In the genomic region with DNA sequence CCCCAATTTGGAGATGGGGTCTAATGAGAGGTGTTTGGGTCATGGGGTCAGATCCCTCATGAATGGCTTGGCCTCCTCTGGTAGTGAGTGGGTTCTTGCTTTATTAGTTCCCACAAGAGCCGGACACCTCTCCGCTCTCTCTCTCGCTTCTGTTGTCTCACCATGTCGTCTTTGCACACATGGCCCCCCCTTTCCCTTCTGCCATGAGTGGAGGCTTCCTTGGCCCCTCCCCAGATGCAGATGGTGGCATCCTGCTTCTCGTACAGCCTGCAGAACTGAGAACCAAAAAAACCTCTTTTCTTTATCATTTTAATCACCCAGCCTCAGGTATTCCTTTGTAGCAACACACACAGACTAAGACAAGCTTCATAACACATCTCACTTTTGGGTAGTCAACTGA, we compare ENCODE assay signal across 18 cellular contexts. TPM values are rescaled to one million over a fixed set of nuclear protein-coding genes. Genes with fewer than 3 reads are reported as not detected.
A peak's percentile ranks its signal among the peaks of the same experiment; 100 is the strongest.
DNase-seq lines count a peak whose midpoint lies in the region; ATAC-seq and TF ChIP-seq lines count a peak whose summit lies in the region.
"Had no signal": no experiment of that assay in that cellular context is flagged by ENCODE, and none has a peak within 500 bp of the region (broad histone marks: within the 10 kb centered on the region; RNA-seq: fewer than 3 reads in every experiment).

No MANE protein-coding gene starts in this region.

- H3K36me3 ChIP-seq in Caco-2 (ENCODE audit: control insufficient read depth, insufficient read depth, low read length) (no peaks in the 10 kb centered on the region), Loucy (ENCODE audit: insufficient read depth, low read length) (no peaks in the 10 kb centered on the region), esophagus squamous epithelium (no peaks in the 10 kb centered on the region)
- H3K36me3 ChIP-seq: Peyer's patch had no signal

- H3K36me3 Mint-ChIP-seq in Caco-2 (ENCODE audit: insufficient read depth, unreplicated experiment) (peaks cover 7% of the 10 kb centered on the region), immature natural killer cell (no peaks in the 10 kb centered on the region)

- H3K4me3 ChIP-seq in Caco-2 (ENCODE audit: low read depth, low read length) (no peak overlapping the region), Loucy (ENCODE audit: low read length, poor library complexity, severe bottlenecking) (no peak overlapping the region), esophagus squamous epithelium (no peak overlapping the region)
- H3K4me3 ChIP-seq: Peyer's patch had no signal

- peak; percentile 59 for ATAC-seq in GM21447 (IDR thresholded peaks at IDR 0.05; ENCODE audit: unreplicated experiment)
- peak; percentile 66 for ATAC-seq in HG03108 (IDR thresholded peaks at IDR 0.05; ENCODE audit: unreplicated experiment)
- ATAC-seq: T-helper 17 cell had no signal

- H3K4me1 ChIP-seq in Caco-2 (peaks cover 28% of the 10 kb centered on the region), Loucy (ENCODE audit: insufficient read depth, low read length, poor library complexity, severe bottlenecking) (peaks cover 55% of the 10 kb centered on the region), esophagus squamous epithelium (peaks cover 0 to 20% (median 7%) of the 10 kb centered on the region in 3 donors)
- H3K4me1 ChIP-seq: Peyer's patch had no signal

- H4K20me1 ChIP-seq in Loucy (ENCODE audit: insufficient read depth, low read length, poor library complexity, severe bottlenecking), result no peaks in the 10 kb centered on the region

- no peak for TF ChIP-seq POLR2A in esophagus squamous epithelium (IDR thresholded peaks at IDR 0.05)

- no peak overlapping the region for H3K27ac ChIP-seq in esophagus squamous epithelium
- H3K27ac ChIP-seq: C4-2B, Peyer's patch had no signal

- H3K4me3 Mint-ChIP-seq in Caco-2 (ENCODE audit: unreplicated experiment), result no peak overlapping the region
- H3K4me3 Mint-ChIP-seq in immature natural killer cell, result no peak overlapping the region
- H3K4me3 Mint-ChIP-seq: T-helper 17 cell had no signal

- TF ChIP-seq CTCF in Caco-2 (IDR thresholded peaks at IDR 0.05; ENCODE audit: insufficient read depth in 1 of 2, low read depth in 1 of 2, low read length in 1 of 2, severe bottlenecking in 1 of 2, unreplicated experiment in 1 of 2), result no peak
- no peak for TF ChIP-seq CTCF in Loucy (conservative IDR thresholded peaks at IDR 0.05; ENCODE audit: low read length)
- TF ChIP-seq CTCF in esophagus squamous epithelium (IDR thresholded peaks at IDR 0.05), result no peak

- H3K27ac Mint-ChIP-seq in Caco-2 (ENCODE audit: unreplicated experiment), result peak overlapping the region; percentile 69
- no peak overlapping the region for H3K27ac Mint-ChIP-seq in immature natural killer cell
- H3K27ac Mint-ChIP-seq: T-helper 17 cell had no signal

- no peaks in the 10 kb centered on the region for H3K9me3 Mint-ChIP-seq in Caco-2 (ENCODE audit: unreplicated experiment)
- H3K9me3 Mint-ChIP-seq in immature natural killer cell, result no peaks in the 10 kb centered on the region

- CTCF ChIA-PET in Caco-2 (lab: Charles Lee), result no interaction called here

- peak overlapping the region; percentile 4 for H3K4me2 ChIP-seq in Loucy (ENCODE audit: low read depth, low read length, poor library complexity, severe bottlenecking)

- H2AFZ ChIP-seq in Loucy (ENCODE audit: low read length), result peak overlapping the region; percentile 35

- intact Hi-C loops in Caco-2 (cut with micrococcal nuclease; ENCODE audit: unreplicated experiment), result no loop called here
- intact Hi-C loops in esophagus squamous epithelium (cut with DNase I), result no loop called here

- H3K9me3 ChIP-seq in Caco-2, result no peaks in the 10 kb centered on the region
- H3K9me3 ChIP-seq in Loucy (ENCODE audit: insufficient read depth, low read depth, low read length), result no peaks in the 10 kb centered on the region
- H3K9me3 ChIP-seq in esophagus squamous epithelium, result no peaks in the 10 kb centered on the region
- H3K9me3 ChIP-seq: Peyer's patch had no signal

- H3K9me2 ChIP-seq in Loucy (replicated peaks; ENCODE audit: low read depth, low read length), result no peaks in the 10 kb centered on the region

- H3K27me3 Mint-ChIP-seq in Caco-2 (ENCODE audit: insufficient read depth, unreplicated experiment) (no peaks in the 10 kb centered on the region), immature natural killer cell (ENCODE audit: low read depth in 3 of 3) (peaks cover 0 to 2% (median 0%) of the 10 kb centered on the region in 3 donors)

- BruUV-seq in Caco-2 (replicated peaks; lab: Mats Ljungman, UMichigan), result no TSS peak

- H3F3A ChIP-seq in Loucy (ENCODE audit: low read depth), result peaks cover 5% of the 10 kb centered on the region; the same call in 1 of the 2 replicates

- H3K9ac ChIP-seq in Loucy (ENCODE audit: low read depth, low read length, poor library complexity, severe bottlenecking), result no peak overlapping the region

- WGBS in esophagus squamous epithelium, 2 donors, result 73 to 82% methylated on average over 5 of the region's 5 CpGs

- H3K27me3 ChIP-seq in Caco-2 (replicated peaks; ENCODE audit: control insufficient read depth, insufficient read depth, low read length), result no peaks in the 10 kb centered on the region
- no peaks in the 10 kb centered on the region for H3K27me3 ChIP-seq in Loucy (ENCODE audit: insufficient read depth, low read length, poor library complexity, severe bottlenecking)
- H3K27me3 ChIP-seq in esophagus squamous epithelium, result no peaks in the 10 kb centered on the region
- H3K27me3 ChIP-seq: Peyer's patch had no signal

- H3K79me2 ChIP-seq in Loucy (ENCODE audit: insufficient read depth, low read length), result no peaks in the 10 kb centered on the region

- peaks cover 34% of the 10 kb centered on the region for H3K4me1 Mint-ChIP-seq in Caco-2 (ENCODE audit: low read depth, unreplicated experiment)
- peaks cover 0 to 5% of the 10 kb centered on the region in 2 donors for H3K4me1 Mint-ChIP-seq in immature natural killer cell
- H3K4me1 Mint-ChIP-seq: T-helper 17 cell had no signal

- POLR2A ChIA-PET in Caco-2 (lab: Charles Lee), result no interaction called here

- DNase-seq in Caco-2 (no peak), NCI-H146 treated with DMSO at 0.1 percent for 48 hours (lab: John Stamatoyannopoulos, UW; ENCODE audit: unreplicated experiment) (no peak), immature natural killer cell (no peak), NCI-H526 treated with DMSO at 0.1 percent for 48 hours (lab: John Stamatoyannopoulos, UW) (no peak), esophagus squamous epithelium (lab: John Stamatoyannopoulos, UW) (no peak)
- DNase-seq: COR-L47, Karpas-422, NCI-H1105 treated with DMSO at 0.1 percent for 48 hours, NCI-H1930, NCI-H2171 treated with DMSO at 0.1 percent for 48 hours, Peyer's patch, SHP77, T-helper 17 cell had no signal

RNA-seq across cellular contexts. Expression of a gene that starts 49.7 kb away (rescaled TPM):
- 23.2 and 23.4 TPM in 2 replicates for total RNA-seq in Caco-2 (2022)
- 1 to 10 TPM; 5.2 to 6.9 (median 6.0) TPM for polyA plus RNA-seq in immature natural killer cell
- total RNA-seq in esophagus squamous epithelium, result 10 to 100 TPM; 14.2 to 60.3 (median 23.2) TPM
- total RNA-seq: A172 had no signal
